Comparison of ENCODE assay signal across 17 cellular contexts in the genomic region with DNA sequence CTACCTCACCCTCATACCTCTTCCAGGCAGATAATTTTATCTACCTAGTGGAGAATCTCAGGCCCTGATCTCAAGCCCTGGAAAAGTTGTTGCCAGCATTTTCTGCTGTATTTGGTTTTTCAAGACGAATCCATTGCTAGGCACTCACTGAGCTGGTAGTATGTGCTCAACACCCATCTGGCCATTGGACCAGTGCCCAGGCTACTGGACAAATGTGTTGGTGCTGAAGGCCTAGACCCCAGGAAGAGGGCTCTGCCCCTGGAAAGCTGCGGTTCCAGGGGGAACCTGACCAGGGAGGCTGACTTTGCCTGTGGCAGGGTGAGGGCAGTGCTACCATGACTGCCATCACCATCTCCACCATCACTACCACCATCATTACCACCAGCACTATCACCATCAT.
DNase-seq lines count a peak whose midpoint lies in the region; ATAC-seq and TF ChIP-seq lines count a peak whose summit lies in the region.
"Had no signal": no experiment of that assay in that cellular context is flagged by ENCODE, and none has a peak within 500 bp of the region (broad histone marks: within the 10 kb centered on the region; RNA-seq: fewer than 3 reads in every experiment).

No MANE protein-coding gene starts in this region.

- no peak for TF ChIP-seq CTCF in natural killer cell (IDR thresholded peaks at IDR 0.05)
- TF ChIP-seq CTCF in dorsolateral prefrontal cortex (IDR thresholded peaks at IDR 0.05 in 54 of 56, conservative IDR thresholded peaks at IDR 0.05 in 2 of 56; ENCODE audit: low read depth in 1 of 56, partially characterized antibody in 56 of 56): no peak
- TF ChIP-seq CTCF in spleen (IDR thresholded peaks at IDR 0.05 in 8 of 11, conservative IDR thresholded peaks at IDR 0.05 in 3 of 11): no peak
- no peak for TF ChIP-seq CTCF in transverse colon (IDR thresholded peaks at IDR 0.05)

- intact Hi-C loops in natural killer cell (cut with micrococcal nuclease): no loop called here
- intact Hi-C loops in dorsolateral prefrontal cortex (cut with DNase I): no loop called here
- intact Hi-C loops in spleen (cut with DNase I; ENCODE audit: low total_unique reads): no loop called here
- intact Hi-C loops in transverse colon (cut with DNase I; ENCODE audit: low total_unique reads): no loop called here

- H3K4me3 Mint-ChIP-seq in natural killer cell treated with Interleukin-12 subunit alpha and Interleukin-12 subunit beta and Interleukin-15 and Interleukin-18, amount 100 ng/mL, for 72 hours: no peak overlapping the region
- H3K4me3 Mint-ChIP-seq in natural killer cell: no peak overlapping the region
- H3K4me3 Mint-ChIP-seq: CD4-positive, alpha-beta T cell; HFFc6 had no signal

- no peaks in the 10 kb centered on the region for H3K9me3 ChIP-seq in spleen
- H3K9me3 ChIP-seq in transverse colon: no peaks in the 10 kb centered on the region
- H3K9me3 ChIP-seq: BLaER1 treated with 17β-estradiol and CSF1 and Interleukin-3, amounts not matched to agents 10 nM and 100 nM had no signal

- H3K27me3 ChIP-seq in dorsolateral prefrontal cortex (no peaks in the 10 kb centered on the region), spleen (replicated peaks in 1 of 7) (peaks cover 0 to 26% (median 0%) of the 10 kb centered on the region in 7 donors), transverse colon (no peaks in the 10 kb centered on the region)

- TF ChIP-seq EP300 in transverse colon (IDR thresholded peaks at IDR 0.05; ENCODE audit: low read depth): no peak

- peaks cover 3% of the 10 kb centered on the region for H3K9me3 Mint-ChIP-seq in natural killer cell treated with Interleukin-12 subunit alpha and Interleukin-12 subunit beta and Interleukin-15 and Interleukin-18, amount 100 ng/mL, for 72 hours
- H3K9me3 Mint-ChIP-seq in natural killer cell: peaks cover 0 to 2% of the 10 kb centered on the region in 2 donors
- H3K9me3 Mint-ChIP-seq: CD4-positive, alpha-beta T cell; HFFc6 had no signal

- H3K4me1 ChIP-seq in spleen: no peaks in the 10 kb centered on the region
- H3K4me1 ChIP-seq in transverse colon: no peaks in the 10 kb centered on the region

- ATAC-seq in natural killer cell treated with Interleukin-12 subunit alpha and Interleukin-12 subunit beta and Interleukin-15 and Interleukin-18, amount 100 ng/mL, for 72 hours: no peak
- no peak for ATAC-seq in natural killer cell

- H3K36me3 Mint-ChIP-seq in natural killer cell treated with Interleukin-12 subunit alpha and Interleukin-12 subunit beta and Interleukin-15 and Interleukin-18, amount 100 ng/mL, for 72 hours: no peaks in the 10 kb centered on the region
- H3K36me3 Mint-ChIP-seq in natural killer cell: no peaks in the 10 kb centered on the region

- no peak for TF ChIP-seq POLR2A in spleen (IDR thresholded peaks at IDR 0.05)
- TF ChIP-seq POLR2A in transverse colon (IDR thresholded peaks at IDR 0.05): no peak

- DNase-seq in natural killer cell treated with Interleukin-12 subunit alpha and Interleukin-12 subunit beta and Interleukin-15 and Interleukin-18, amount 100 ng/mL, for 72 hours (ENCODE audit: low spot score): peak; percentile 37
- DNase-seq in natural killer cell (no peak), dorsolateral prefrontal cortex (peak in 5 of 10 donors; percentile 32 to 65 (median 44)), spleen (peak; percentile 49), transverse colon (no peak), NCI-H1930 (lab: John Stamatoyannopoulos, UW) (no peak), UCSD-AML1 (lab: John Stamatoyannopoulos, UW; ENCODE audit: unreplicated experiment) (no peak)
- DNase-seq: ACHN; Calu3; CD4-positive, alpha-beta T cell; DMS153; DMS79 treated with DMSO at 0.1 percent for 48 hours; GDM1; GOT3; HCEC 1CT; HFFc6 had no signal

- peaks cover 4 to 6% of the 10 kb centered on the region in 2 donors for H3K4me1 Mint-ChIP-seq in natural killer cell treated with Interleukin-12 subunit alpha and Interleukin-12 subunit beta and Interleukin-15 and Interleukin-18, amount 100 ng/mL, for 72 hours (ENCODE audit: low read depth in 2 of 2)
- H3K4me1 Mint-ChIP-seq in natural killer cell: peaks cover 5 to 10% of the 10 kb centered on the region in 2 donors

- no peak overlapping the region for H3K4me3 ChIP-seq in dorsolateral prefrontal cortex
- no peak overlapping the region for H3K4me3 ChIP-seq in spleen
- H3K4me3 ChIP-seq in transverse colon: no peak overlapping the region
- H3K4me3 ChIP-seq: BLaER1 treated with 17β-estradiol and CSF1 and Interleukin-3, amounts not matched to agents 10 nM and 100 nM had no signal

- H3K36me3 ChIP-seq in spleen (no peaks in the 10 kb centered on the region), transverse colon (no peaks in the 10 kb centered on the region)
- H3K36me3 ChIP-seq: BLaER1 treated with 17β-estradiol and CSF1 and Interleukin-3, amounts not matched to agents 10 nM and 100 nM had no signal

- H3K27me3 Mint-ChIP-seq in natural killer cell treated with Interleukin-12 subunit alpha and Interleukin-12 subunit beta and Interleukin-15 and Interleukin-18, amount 100 ng/mL, for 72 hours: peaks cover 6 to 9% of the 10 kb centered on the region in 2 donors
- peaks cover 0 to 14% of the 10 kb centered on the region in 2 donors for H3K27me3 Mint-ChIP-seq in natural killer cell (ENCODE audit: low read depth in 2 of 2)
- H3K27me3 Mint-ChIP-seq: CD4-positive, alpha-beta T cell had no signal

- in situ Hi-C loops in transverse colon (cut with MboI; ENCODE audit: low pct_ligation_motif_present in 1 of 4, low pct_unique_long_range_greater_than_20kb in 1 of 4, low sequenced_read_pairs in 3 of 4): no loop called here

- WGBS in spleen, 5 donors: 82 to 93% (median 86%) methylated on average over 1 to 2 of the region's 2 CpGs
- WGBS in transverse colon (ENCODE audit: low coverage in 1 of 2), 2 donors: 84% methylated on average over 2 of the region's 2 CpGs; no CpG with 5 or more reads in 1 of the 2 donors

- no peak overlapping the region for H3K27ac Mint-ChIP-seq in natural killer cell treated with Interleukin-12 subunit alpha and Interleukin-12 subunit beta and Interleukin-15 and Interleukin-18, amount 100 ng/mL, for 72 hours
- H3K27ac Mint-ChIP-seq in natural killer cell: no peak overlapping the region
- H3K27ac Mint-ChIP-seq: CD4-positive, alpha-beta T cell; HFFc6 had no signal

- H3K27ac ChIP-seq in dorsolateral prefrontal cortex (peak overlapping the region in 48 of 59 donors; percentile 24 to 99 (median 85)), spleen (no peak overlapping the region), transverse colon (no peak overlapping the region)
- H3K27ac ChIP-seq: BLaER1 treated with 17β-estradiol and CSF1 and Interleukin-3, amounts not matched to agents 10 nM and 100 nM had no signal

Comparison
In these comparisons a context has a peak if more than half of its experiments do, and no peak if none do; other contexts are left out.
1. DNase-seq: peak in natural killer cell treated with Interleukin-12 subunit alpha and Interleukin-12 subunit beta and Interleukin-15 and Interleukin-18, amount 100 ng/mL, for 72 hours (single experiment) and spleen (single experiment); none in natural killer cell (single experiment), transverse colon (single experiment), NCI-H1930 (0 of 2) and UCSD-AML1 (single experiment).
2. H3K27ac ChIP-seq: peak in dorsolateral prefrontal cortex (48 of 59); none in spleen (0 of 8) and transverse colon (0 of 4).